Comparison of ENCODE assay signal across 25 cellular contexts in the genomic region with DNA sequence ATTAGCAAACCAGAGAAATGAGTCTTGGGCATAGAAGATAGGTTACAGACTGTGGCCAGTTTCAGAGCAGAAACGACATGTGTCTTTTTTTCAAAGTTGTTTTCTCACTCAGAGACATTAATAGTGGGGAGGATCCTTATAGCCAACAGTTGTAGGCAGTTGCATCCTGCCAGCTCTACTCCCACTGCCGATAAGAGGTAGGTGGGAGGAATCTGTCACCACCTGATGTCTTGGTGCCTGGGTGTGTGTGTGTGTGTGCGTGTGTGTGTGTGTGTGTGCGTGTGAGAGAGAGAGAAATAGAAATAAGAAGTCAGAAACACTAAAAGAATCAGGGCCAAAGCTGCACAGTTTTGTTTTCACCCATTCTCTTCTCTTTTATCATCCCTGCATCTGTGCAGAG.
"Had no signal": no experiment of that assay in that cellular context is flagged by ENCODE, and none has a peak within 500 bp of the region (broad histone marks: within the 10 kb centered on the region; RNA-seq: fewer than 3 reads in every experiment).

No MANE protein-coding gene starts in this region.

- H3K9me3 ChIP-seq: breast epithelium, lower lobe of right lung, prostate gland, spleen, transverse colon had no signal

- DNase-seq: activated CD4-positive, alpha-beta T cell treated with anti-CD3 and anti-CD28 coated beads for 4 hours; activated CD4-positive, alpha-beta T cell treated with anti-CD3 and anti-CD28 coated beads, Interleukin-2, amount 50 U/mL, for 4 hours; activated naive CD4-positive, alpha-beta T cell; activated T-cell treated with anti-CD3 and anti-CD28 coated beads for 4 hours; activated T-cell treated with anti-CD3 and anti-CD28 coated beads, Interleukin-2, amount 50 U/mL, for 72 hours; cerebellar nuclear complex; cortex of kidney; endodermal cell; foreskin fibroblast; islet precursor cell; left colon; lower lobe of right lung; mesenchymal stem cell; spleen; stimulated activated naive CD4-positive, alpha-beta T cell; SW 1271; T-helper 9 cell; transverse colon had no signal

- H3K36me3 ChIP-seq: breast epithelium, prostate gland, spleen, transverse colon had no signal

- H3K4me1 ChIP-seq: breast epithelium, lower lobe of right lung, prostate gland, spleen, transverse colon had no signal

- ATAC-seq: activated naive CD4-positive, alpha-beta T cell treated with anti-CD3 and anti-CD28 coated beads, Interleukin-2, amount 50 U/mL, for 72 hours; activated T-cell treated with anti-CD3 and anti-CD28 coated beads, Interleukin-2, amount 50 U/mL, for 72 hours; esophagus mucosa; left colon; lower lobe of right lung; natural killer cell treated with Interleukin-12 subunit alpha and Interleukin-12 subunit beta and Interleukin-15 and Interleukin-18, amount 100 ng/mL, for 72 hours had no signal

- FAIRE-seq: TTC549 had no signal

- H3K27me3 ChIP-seq: breast epithelium, spleen, transverse colon had no signal

- H3K4me3 ChIP-seq: breast epithelium, lower lobe of right lung, prostate gland, spleen, transverse colon had no signal

- H3K27ac ChIP-seq: breast epithelium, lower lobe of right lung, prostate gland, spleen, transverse colon, VCaP had no signal
